ENCODE assay signal across 24 cellular contexts in the genomic region with DNA sequence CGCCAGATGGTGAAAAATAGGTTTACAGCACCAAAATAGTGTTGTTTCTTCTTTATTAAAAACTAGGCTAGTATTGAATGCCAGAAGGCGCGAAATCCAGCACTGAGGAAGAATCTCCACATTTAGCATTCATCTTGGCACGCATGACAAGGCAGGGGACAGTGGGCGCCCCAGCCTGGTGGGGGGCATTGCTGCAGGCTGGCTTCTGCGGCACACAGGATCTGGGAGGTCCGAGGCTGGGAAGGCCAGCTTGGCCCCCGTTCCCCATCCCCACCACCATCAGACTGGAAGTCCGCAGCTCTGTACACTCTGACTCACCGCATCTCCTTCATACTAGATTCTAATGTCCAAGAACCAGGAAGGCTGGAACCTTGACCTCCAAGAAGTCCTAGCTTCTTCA.
"Had no signal": no experiment of that assay in that cellular context is flagged by ENCODE, and none has a peak within 500 bp of the region (broad histone marks: within the 10 kb centered on the region; RNA-seq: fewer than 3 reads in every experiment).

No MANE protein-coding gene starts in this region.

- H2AFZ ChIP-seq: PC-9 had no signal

- H3K4me2 ChIP-seq: PC-9 had no signal

- H3K4me3 ChIP-seq: cardiac muscle cell, PC-9 had no signal

- DNase-seq: activated CD4-positive, alpha-beta T cell treated with anti-CD3 and anti-CD28 coated beads for 48 hours; activated CD4-positive, alpha-beta T cell treated with anti-CD3 and anti-CD28 coated beads, Interleukin-2, amount 50 U/mL, for 4 hours; activated CD4-positive, CD25-positive, alpha-beta regulatory T cell treated with anti-CD3 and anti-CD28 coated beads, Interleukin-2, amount 50 U/mL, for 72 hours; activated CD8-positive, alpha-beta memory T cell treated with anti-CD3 and anti-CD28 coated beads for 24 hours; activated gamma-delta T cell; activated naive CD4-positive, alpha-beta T cell treated with anti-CD3 and anti-CD28 coated beads for 36 hours; activated T-cell treated with anti-CD3 and anti-CD28 coated beads for 4 hours; amygdala; NCI-H1092; NCI-H1417 treated with DMSO at 0.1 percent for 48 hours; NCI-H1694; NCI-H2029; NCI-H2107; NCI-H2171 treated with DMSO at 0.1 percent for 48 hours; NCI-H526 treated with DMSO at 0.1 percent for 48 hours; PC-9; SHP77 treated with DMSO at 0.1 percent for 48 hours; T-helper 17 cell; T-helper 9 cell had no signal

- ATAC-seq: activated T-helper 17 cell treated with anti-CD3 and anti-CD28 coated beads, Interleukin-2, amount 50 U/mL, for 72 hours; T-helper 17 cell; WTC11 had no signal

- H3K36me3 ChIP-seq: cardiac muscle cell had no signal

- H3K4me1 Mint-ChIP-seq: activated T-helper 17 cell treated with anti-CD3 and anti-CD28 coated beads, Interleukin-2, amount 50 U/mL, for 72 hours had no signal

- H3K27me3 Mint-ChIP-seq: activated naive CD8-positive, alpha-beta T cell; activated T-helper 17 cell treated with anti-CD3 and anti-CD28 coated beads, Interleukin-2, amount 50 U/mL, for 72 hours; brain; T-helper 17 cell had no signal

- H3K27ac ChIP-seq: cardiac muscle cell, PC-9 had no signal

- H3K9me3 Mint-ChIP-seq: activated naive CD4-positive, alpha-beta T cell treated with anti-CD3 and anti-CD28 coated beads for 36 hours; activated T-helper 17 cell treated with anti-CD3 and anti-CD28 coated beads, Interleukin-2, amount 50 U/mL, for 72 hours had no signal

- H3K27ac Mint-ChIP-seq: activated naive CD4-positive, alpha-beta T cell treated with anti-CD3 and anti-CD28 coated beads for 36 hours; activated naive CD8-positive, alpha-beta T cell; activated T-helper 17 cell treated with anti-CD3 and anti-CD28 coated beads, Interleukin-2, amount 50 U/mL, for 72 hours; T-helper 17 cell; WTC11 had no signal

- H3K4me3 Mint-ChIP-seq: activated naive CD4-positive, alpha-beta T cell treated with anti-CD3 and anti-CD28 coated beads for 36 hours; activated naive CD8-positive, alpha-beta T cell; activated T-helper 17 cell treated with anti-CD3 and anti-CD28 coated beads, Interleukin-2, amount 50 U/mL, for 72 hours; brain; T-helper 17 cell; WTC11 had no signal
